Comparison of ENCODE assay signal across 12 cellular contexts in genomic region chr16:3467920-3468319, GRCh38. TPM values are rescaled to one million over a fixed set of nuclear protein-coding genes. Genes with fewer than 3 reads are reported as not detected.
DNase-seq lines count a peak whose midpoint lies in the region; ATAC-seq, FAIRE-seq and TF ChIP-seq lines count a peak whose summit lies in the region.
"Had no signal": no experiment of that assay in that cellular context is flagged by ENCODE, and none has a peak within 500 bp of the region (broad histone marks: within the 10 kb centered on the region; RNA-seq: fewer than 3 reads in every experiment).

No MANE protein-coding gene starts in this region.

- in situ Hi-C loops in K562 (cut with MboI) (no loop called here), HAP-1 (cut with MboI; ENCODE audit: low sequenced_read_pairs) (no loop called here)

- H3K9me1 ChIP-seq in K562 (ENCODE audit: control insufficient read depth, insufficient read depth, low read length) = peaks cover 2% of the 10 kb centered on the region

- H3K36me3 ChIP-seq in CD8-positive, alpha-beta T cell (ENCODE audit: insufficient read depth, low read length) = peaks cover 15% of the 10 kb centered on the region
- peaks cover 7% of the 10 kb centered on the region; the same call in 1 of the 2 replicates for H3K36me3 ChIP-seq in HUES64 (ENCODE audit: insufficient read depth, low read length)
- peaks cover 8% of the 10 kb centered on the region; the same call in 1 of the 3 replicates for H3K36me3 ChIP-seq in K562 (ENCODE audit: control insufficient read depth, insufficient read depth, low read length)
- H3K36me3 ChIP-seq in HAP-1 (replicated peaks) = peaks cover 8% of the 10 kb centered on the region; the same call in 1 of the 2 replicates
- H3K36me3 ChIP-seq in small intestine (ENCODE audit: control insufficient read depth in 2 of 2, insufficient read depth in 2 of 2, low read length in 2 of 2) = peaks cover 0 to 2% of the 10 kb centered on the region in 2 donors

- H3K79me2 ChIP-seq in K562 (ENCODE audit: control insufficient read depth, insufficient read depth, low read length) = peaks cover 43% of the 10 kb centered on the region

- POLR2A ChIA-PET in CD8-positive, alpha-beta T cell (lab: Charles Lee) = no interaction called here
- POLR2A ChIA-PET in K562 (lab: Yijun Ruan, JAX) = no interaction called here

- no peak overlapping the region for H3K4me3 ChIP-seq in CD8-positive, alpha-beta T cell (ENCODE audit: low read depth, low read length)
- H3K4me3 ChIP-seq in HUES64 (ENCODE audit: low read length) (peak overlapping the region; percentile 6; the same call in 1 of the 2 replicates), K562 (no peak overlapping the region), HAP-1 (no peak overlapping the region), small intestine (ENCODE audit: low read depth in 1 of 2, low read length in 2 of 2) (no peak overlapping the region)

- peak; percentile 26 for ATAC-seq in CD8-positive, alpha-beta T cell
- peak; percentile 71 for ATAC-seq in K562
- ATAC-seq in sciatic nerve = no peak

- H3K9ac ChIP-seq in HUES64 (ENCODE audit: low read depth, low read length) (no peak overlapping the region), K562 (ENCODE audit: insufficient read depth in 1 of 2, low read depth in 2 of 2, low read length in 2 of 2) (no peak overlapping the region)

- H3K27ac Mint-ChIP-seq in CD8-positive, alpha-beta T cell = peak overlapping the region; percentile 75

- peaks cover 12% of the 10 kb centered on the region; the same call in 1 of the 2 replicates for H4K20me1 ChIP-seq in K562 (replicated peaks; ENCODE audit: control insufficient read depth, insufficient read depth, low read length)

- CTCF ChIA-PET in CD8-positive, alpha-beta T cell (lab: Charles Lee) = no interaction called here
- CTCF ChIA-PET in K562 (lab: Yijun Ruan, JAX; ENCODE audit: low intra/inter-chr PET ratio) = no interaction called here

- TF ChIP-seq CTCF in CD8-positive, alpha-beta T cell (IDR thresholded peaks at IDR 0.05) = no peak
- TF ChIP-seq CTCF in K562 (IDR thresholded peaks at IDR 0.05 in 2 of 3, conservative IDR thresholded peaks at IDR 0.05 in 1 of 3; ENCODE audit: insufficient read depth in 2 of 3, low read depth in 1 of 3, low read length in 3 of 3) = no peak

- H3K4me2 ChIP-seq in K562 (ENCODE audit: insufficient read depth, low read length) = no peak overlapping the region

- DNase-seq in CD8-positive, alpha-beta T cell = no peak
- DNase-seq in K562 (ENCODE audit: extremely low read depth in 1 of 4, low spot score in 3 of 4) (no peak), kidney tubule cell (ENCODE audit: low spot score) (peak; percentile 61), sciatic nerve (ENCODE audit: low spot score) (no peak), HAP-1 (ENCODE audit: low spot score in 2 of 2) (no peak), small intestine (no peak)
- DNase-seq in central memory CD4-positive, alpha-beta T cell = no peak
- DNase-seq: midbrain, NCI-H526 treated with DMSO at 0.1 percent for 48 hours had no signal

- TF ChIP-seq EP300 in K562 (IDR thresholded peaks at IDR 0.05; ENCODE audit: low read length) = no peak

- H3K9me3 Mint-ChIP-seq in CD8-positive, alpha-beta T cell = no peaks in the 10 kb centered on the region

- TF ChIP-seq RAD21 in K562 (CRISPR knock-in tag; conservative IDR thresholded peaks at IDR 0.05 in 1 of 2, IDR thresholded peaks at IDR 0.05 in 1 of 2) = no peak

- no TSS peak for BruUV-seq in K562 (replicated peaks; lab: Mats Ljungman, UMichigan)

- H3K4me3 Mint-ChIP-seq in CD8-positive, alpha-beta T cell = no peak overlapping the region

- FAIRE-seq in K562 (lab: Jason Lieb, UNC) (peak; percentile 71), small intestine (lab: Jason Lieb, UNC) (no peak)

- H3K4me1 Mint-ChIP-seq in CD8-positive, alpha-beta T cell (ENCODE audit: low read depth) = peaks cover 63% of the 10 kb centered on the region

- WGBS in HUES64 = 75% methylated on average over 4 of the region's 4 CpGs
- 70% methylated on average over 4 of the region's 4 CpGs for WGBS in K562 (ENCODE audit: insufficient coverage, low coverage, missing lambda C conversion rate)
- WGBS in small intestine, 3 donors = 80 to 83% (median 81%) methylated on average over 4 of the region's 4 CpGs

- no peaks in the 10 kb centered on the region for H3K9me3 ChIP-seq in CD8-positive, alpha-beta T cell (ENCODE audit: low read length)
- H3K9me3 ChIP-seq in HUES64 (ENCODE audit: insufficient read depth, low read depth, low read length) = no peaks in the 10 kb centered on the region
- no peaks in the 10 kb centered on the region for H3K9me3 ChIP-seq in K562 (replicated peaks; ENCODE audit: control insufficient read depth, insufficient read depth, low read depth, low read length)
- H3K9me3 ChIP-seq in HAP-1 = no peaks in the 10 kb centered on the region
- no peaks in the 10 kb centered on the region for H3K9me3 ChIP-seq in small intestine (ENCODE audit: control insufficient read depth, low read depth)

- H3K36me3 Mint-ChIP-seq in CD8-positive, alpha-beta T cell = peaks cover 37% of the 10 kb centered on the region

- no peak overlapping the region for H3K27ac ChIP-seq in CD8-positive, alpha-beta T cell (ENCODE audit: low read depth, low read length)
- no peak overlapping the region for H3K27ac ChIP-seq in HUES64 (ENCODE audit: low read depth, low read length)
- H3K27ac ChIP-seq in K562 (ENCODE audit: extremely low read depth, low read depth, low read length) = no peak overlapping the region
- H3K27ac ChIP-seq in small intestine (ENCODE audit: low read depth in 1 of 2, low read length in 1 of 2) = no peak overlapping the region

- TF ChIP-seq POLR2A in K562 (conservative IDR thresholded peaks at IDR 0.05) = no peak

- no peak overlapping the region for H2AFZ ChIP-seq in K562 (ENCODE audit: low read depth, low read length)

- H3K27me3 Mint-ChIP-seq in CD8-positive, alpha-beta T cell (ENCODE audit: low read depth) = no peaks in the 10 kb centered on the region

- H3K4me1 ChIP-seq in CD8-positive, alpha-beta T cell (ENCODE audit: insufficient read depth, low read length) = peaks cover 34% of the 10 kb centered on the region
- H3K4me1 ChIP-seq in HUES64 (ENCODE audit: insufficient read depth, low read length) (peaks cover 17% of the 10 kb centered on the region), K562 (replicated peaks in 1 of 2; ENCODE audit: control insufficient read depth in 2 of 2, insufficient read depth in 2 of 2, low read length in 2 of 2) (peaks cover 0 to 5% of the 10 kb centered on the region in 2 experiments; a peak in 2 of 5 replicates), HAP-1 (no peaks in the 10 kb centered on the region), small intestine (ENCODE audit: control insufficient read depth in 2 of 2, insufficient read depth in 1 of 2, low read depth in 1 of 2, low read length in 1 of 2) (peaks cover 0 to 2% of the 10 kb centered on the region in 2 donors)

- intact Hi-C loops in CD8-positive, alpha-beta T cell (cut with DNase I, micrococcal nuclease) = no loop called here
- intact Hi-C loops in K562 (cut with micrococcal nuclease) = no loop called here
- intact Hi-C loops in sciatic nerve (cut with DNase I) = no loop called here

- H3K27me3 ChIP-seq in CD8-positive, alpha-beta T cell (ENCODE audit: insufficient read depth, low read length) = no peaks in the 10 kb centered on the region
- H3K27me3 ChIP-seq in HUES64 (ENCODE audit: insufficient read depth, low read length) (no peaks in the 10 kb centered on the region), K562 (ENCODE audit: control insufficient read depth in 2 of 2, insufficient read depth in 2 of 2, low read length in 2 of 2) (no peaks in the 10 kb centered on the region), HAP-1 (ENCODE audit: low read depth) (no peaks in the 10 kb centered on the region), small intestine (ENCODE audit: control insufficient read depth in 2 of 2, insufficient read depth in 2 of 2, low read length in 2 of 2) (no peaks in the 10 kb centered on the region)

RNA-seq across cellular contexts. Expression of gene NAA60, which starts 24.4 kb away (rescaled TPM):
- 10 to 100 TPM; 45.4 to 48.0 TPM for total RNA-seq in CD8-positive, alpha-beta T cell
- 39.8 TPM for polyA plus RNA-seq in HUES64 (2013, experiment 1 of 2)
- 44.8 TPM for polyA plus RNA-seq in HUES64 (2013, experiment 2 of 2)
- total RNA-seq in K562 (2011; cell fraction: chromatin; rRNA removed; ENCODE audit: low replicate concordance) = 23.6 and 31.0 TPM in 2 replicates
- 14.6 and 17.7 TPM in 2 replicates for total RNA-seq in K562 (2011; cell fraction: nucleolus; rRNA removed)
- 16.4 and 21.2 TPM in 2 replicates for total RNA-seq in K562 (2011; cell fraction: nucleoplasm; rRNA removed)
- total RNA-seq in K562 (2014; rRNA removed) (9.5 and 13.7 TPM in 2 replicates), K562 (2014; rRNA removed; fragmentation: Illumina TruSeq; extraction: Trizol) (9.7 and 13.8 TPM in 2 replicates), K562 (2015; rRNA removed; fragmentation: Illumina TruSeq; extraction: Trizol) (10.3 and 11.9 TPM in 2 replicates), K562 (2021) (34.4 and 35.4 TPM in 2 replicates), sciatic nerve (41.3 TPM)
- polyA plus RNA-seq in K562 (2011; rRNA removed) (16.0 and 17.2 TPM in 2 replicates), K562 (2014; fragmentation: Illumina TruSeq; extraction: Trizol) (41.8 and 49.4 TPM in 2 replicates), K562 (2014; fragmentation: Nextera tagmentation; extraction: Ambion mirVana) (1 to 10 TPM; 2.1 to 2.3 TPM), K562 (2014; rRNA removed) (21.6 and 25.1 TPM in 2 replicates), small intestine (100 to 1,000 TPM in 1 of 3 donors, 10 to 100 TPM in 2; 51.2 to 102 (median 69.2) TPM)
- polyA plus RNA-seq in K562 (2011; cell fraction: cytosol; rRNA removed) = 13.5 and 27.6 TPM in 2 replicates
- polyA plus RNA-seq in K562 (2011; cell fraction: nucleus; rRNA removed) = 13.9 and 22.0 TPM in 2 replicates
- 28.6 and 41.3 TPM in 2 replicates for polyA plus RNA-seq in K562 (2012)
- 13.7 and 14.0 TPM in 2 replicates for polyA minus RNA-seq in K562 (2011; rRNA and poly(A)+ RNA removed)
- 15.2 and 15.6 TPM in 2 replicates for polyA minus RNA-seq in K562 (2011; cell fraction: cytosol; rRNA and poly(A)+ RNA removed)
- 5.9 and 8.3 TPM in 2 replicates for polyA minus RNA-seq in K562 (2011; cell fraction: nucleus; rRNA and poly(A)+ RNA removed)

RNA-seq across cellular contexts. Expression of gene ZNF597, which starts 24.6 kb away (rescaled TPM):
- 1 to 10 TPM; 4.5 to 4.6 TPM for total RNA-seq in CD8-positive, alpha-beta T cell
- 1.7 TPM for polyA plus RNA-seq in HUES64 (2013, experiment 1 of 2)
- 1.5 TPM for polyA plus RNA-seq in HUES64 (2013, experiment 2 of 2)
- 0.67 and 1.7 TPM in 2 replicates for total RNA-seq in K562 (2011; cell fraction: chromatin; rRNA removed; ENCODE audit: low replicate concordance)
- 0.53 and 0.67 TPM in 2 replicates for total RNA-seq in K562 (2011; cell fraction: nucleolus; rRNA removed)
- 0.95 and 1.5 TPM in 2 replicates for total RNA-seq in K562 (2011; cell fraction: nucleoplasm; rRNA removed)
- 0.20 and 0.68 TPM in 2 replicates for total RNA-seq in K562 (2014; rRNA removed)
- total RNA-seq in K562 (2014; rRNA removed; fragmentation: Illumina TruSeq; extraction: Trizol) = 0.58 and 0.70 TPM in 2 replicates
- total RNA-seq in K562 (2015; rRNA removed; fragmentation: Illumina TruSeq; extraction: Trizol) = 0.57 and 0.62 TPM in 2 replicates
- 0.36 and 0.42 TPM in 2 replicates for total RNA-seq in K562 (2021)
- 0.17 and 0.57 TPM in 2 replicates for polyA plus RNA-seq in K562 (2011; rRNA removed)
- 0.03 and 0.22 TPM in 2 replicates for polyA plus RNA-seq in K562 (2011; cell fraction: cytosol; rRNA removed)
- 0.27 and 0.73 TPM in 2 replicates for polyA plus RNA-seq in K562 (2011; cell fraction: nucleus; rRNA removed)
- polyA plus RNA-seq in K562 (2012) = 0.29 and 0.30 TPM in 2 replicates
- polyA plus RNA-seq in K562 (2014; fragmentation: Illumina TruSeq; extraction: Trizol) = 0.29 and 0.43 TPM in 2 replicates
- polyA plus RNA-seq in K562 (2014; fragmentation: Nextera tagmentation; extraction: Ambion mirVana) = under 1 TPM; 0.14 to 0.31 TPM
- 0.32 and 0.34 TPM in 2 replicates for polyA plus RNA-seq in K562 (2014; rRNA removed)
- 0.32 and 1.0 TPM in 2 replicates for polyA minus RNA-seq in K562 (2011; rRNA and poly(A)+ RNA removed)
- 0.18 and 0.19 TPM in 2 replicates for polyA minus RNA-seq in K562 (2011; cell fraction: cytosol; rRNA and poly(A)+ RNA removed)
- 0.13 and 0.89 TPM in 2 replicates for polyA minus RNA-seq in K562 (2011; cell fraction: nucleus; rRNA and poly(A)+ RNA removed)
- 3.2 TPM for total RNA-seq in sciatic nerve
- under 1 TPM; 0.45 to 0.95 (median 0.81) TPM for polyA plus RNA-seq in small intestine
- total RNA-seq: Daoy had no signal

RNA-seq across cellular contexts. Expression of gene C16orf90, which starts 27.4 kb away (rescaled TPM):
- not detected for total RNA-seq in CD8-positive, alpha-beta T cell
- not detected for polyA plus RNA-seq in HUES64 (2013, experiment 1 of 2)
- polyA plus RNA-seq in HUES64 (2013, experiment 2 of 2) = not detected
- not detected in 2 replicates for total RNA-seq in K562 (2011; cell fraction: chromatin; rRNA removed; ENCODE audit: low replicate concordance)
- not detected in 2 replicates for total RNA-seq in K562 (2011; cell fraction: nucleolus; rRNA removed)
- total RNA-seq in K562 (2011; cell fraction: nucleoplasm; rRNA removed) = not detected in 2 replicates
- total RNA-seq in K562 (2014; rRNA removed) (not detected in 2 replicates), K562 (2014; rRNA removed; fragmentation: Illumina TruSeq; extraction: Trizol) (not detected in 2 replicates), K562 (2015; rRNA removed; fragmentation: Illumina TruSeq; extraction: Trizol) (not detected in 2 replicates), K562 (2021) (not detected in 2 replicates), sciatic nerve (not detected)
- polyA plus RNA-seq in K562 (2011; rRNA removed) (not detected in 2 replicates), K562 (2014; fragmentation: Illumina TruSeq; extraction: Trizol) (not detected in 2 replicates), K562 (2014; fragmentation: Nextera tagmentation; extraction: Ambion mirVana) (not detected), K562 (2014; rRNA removed) (not detected in 2 replicates), small intestine (not detected)
- not detected in 2 replicates for polyA plus RNA-seq in K562 (2011; cell fraction: cytosol; rRNA removed)
- polyA plus RNA-seq in K562 (2011; cell fraction: nucleus; rRNA removed) = not detected in 2 replicates
- not detected in 2 replicates for polyA plus RNA-seq in K562 (2012)
- polyA minus RNA-seq in K562 (2011; rRNA and poly(A)+ RNA removed) = not detected in 2 replicates
- polyA minus RNA-seq in K562 (2011; cell fraction: cytosol; rRNA and poly(A)+ RNA removed) = not detected in 2 replicates
- polyA minus RNA-seq in K562 (2011; cell fraction: nucleus; rRNA and poly(A)+ RNA removed) = not detected in 2 replicates
- total RNA-seq: Daoy, M059J had no signal

RNA-seq across cellular contexts. Expression of gene CLUAP1, which starts 32.9 kb away (rescaled TPM):
- total RNA-seq in CD8-positive, alpha-beta T cell = 1 to 10 TPM; 5.6 to 6.0 TPM
- polyA plus RNA-seq in HUES64 (2013, experiment 1 of 2) = 11.1 TPM
- polyA plus RNA-seq in HUES64 (2013, experiment 2 of 2) = 17.8 TPM
- 4.7 and 8.8 TPM in 2 replicates for total RNA-seq in K562 (2011; cell fraction: chromatin; rRNA removed; ENCODE audit: low replicate concordance)
- total RNA-seq in K562 (2011; cell fraction: nucleolus; rRNA removed) = 2.0 and 3.0 TPM in 2 replicates
- total RNA-seq in K562 (2011; cell fraction: nucleoplasm; rRNA removed) = 3.7 and 4.2 TPM in 2 replicates
- total RNA-seq in K562 (2014; rRNA removed) (4.8 and 6.8 TPM in 2 replicates), K562 (2014; rRNA removed; fragmentation: Illumina TruSeq; extraction: Trizol) (10.8 and 11.0 TPM in 2 replicates), K562 (2015; rRNA removed; fragmentation: Illumina TruSeq; extraction: Trizol) (6.9 TPM in 2 replicates), K562 (2021) (6.2 and 6.7 TPM in 2 replicates), sciatic nerve (32.7 TPM)
- polyA plus RNA-seq in K562 (2011; rRNA removed) (2.2 and 7.8 TPM in 2 replicates), K562 (2014; fragmentation: Illumina TruSeq; extraction: Trizol) (5.9 and 8.3 TPM in 2 replicates), K562 (2014; fragmentation: Nextera tagmentation; extraction: Ambion mirVana) (10 to 100 TPM; 11.1 to 17.6 TPM), K562 (2014; rRNA removed) (4.9 and 6.6 TPM in 2 replicates), small intestine (10 to 100 TPM in 1 of 3 donors, 1 to 10 TPM in 2; 3.6 to 10.6 (median 4.6) TPM)
- polyA plus RNA-seq in K562 (2011; cell fraction: cytosol; rRNA removed) = 1.1 and 1.7 TPM in 2 replicates
- 3.2 and 3.3 TPM in 2 replicates for polyA plus RNA-seq in K562 (2011; cell fraction: nucleus; rRNA removed)
- polyA plus RNA-seq in K562 (2012) = 5.3 and 6.6 TPM in 2 replicates
- 9.2 and 14.1 TPM in 2 replicates for polyA minus RNA-seq in K562 (2011; rRNA and poly(A)+ RNA removed)
- 2.0 and 6.1 TPM in 2 replicates for polyA minus RNA-seq in K562 (2011; cell fraction: cytosol; rRNA and poly(A)+ RNA removed)
- 3.0 and 3.2 TPM in 2 replicates for polyA minus RNA-seq in K562 (2011; cell fraction: nucleus; rRNA and poly(A)+ RNA removed)
